2 cellular contexts compared by ENCODE assay signal in the genomic region with DNA sequence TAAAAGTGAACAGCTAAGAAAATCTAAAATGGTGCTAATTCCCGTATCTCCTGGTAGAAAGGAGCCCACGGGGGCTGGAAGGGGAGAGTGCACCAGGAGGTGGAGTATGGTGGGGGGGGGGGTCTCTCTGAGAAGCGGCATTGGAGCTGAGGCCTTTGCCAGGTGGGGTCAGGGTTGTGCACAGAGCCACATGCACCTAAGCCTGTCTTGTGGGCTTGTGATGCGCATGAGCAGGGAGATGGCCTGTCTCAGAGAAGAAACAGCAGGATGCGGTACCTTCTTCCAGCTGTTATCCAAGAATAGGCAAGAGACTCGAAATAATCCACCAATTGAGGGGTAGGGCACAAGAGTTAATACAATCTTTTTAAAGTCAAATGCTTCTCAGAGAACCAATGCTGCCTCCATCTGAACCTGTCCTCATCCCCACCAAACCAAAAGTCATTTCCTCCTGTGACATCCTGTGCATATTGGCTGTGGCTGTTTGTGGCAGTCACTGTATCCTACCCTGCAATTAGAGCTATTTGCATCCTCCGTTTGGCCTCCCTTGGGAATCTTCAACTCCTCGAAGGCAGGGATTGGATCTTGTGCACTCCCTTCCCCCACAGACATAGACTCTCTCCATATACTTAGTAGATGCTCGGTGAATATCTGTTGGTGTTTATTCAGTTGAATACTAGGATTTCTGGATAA.
TF ChIP-seq lines count a peak whose summit lies in the region.

No MANE protein-coding gene starts in this region.

TF ChIP-seq in IMR-90, 13 proteins besides CTCF, POLR2A, EP300 and RAD21:
- TF ChIP-seq MAZ (IDR thresholded peaks at IDR 0.05; ENCODE audit: borderline replicate concordance, low read depth, low read length) (no peak), RFX5 (IDR thresholded peaks at IDR 0.05; ENCODE audit: low read depth, low read length) (no peak), CHD1 (IDR thresholded peaks at IDR 0.05; ENCODE audit: low read depth, low read length) (no peak)

TF ChIP-seq in K562, 482 proteins besides CTCF, POLR2A, EP300 and RAD21:
- TF ChIP-seq, protein P1, sequence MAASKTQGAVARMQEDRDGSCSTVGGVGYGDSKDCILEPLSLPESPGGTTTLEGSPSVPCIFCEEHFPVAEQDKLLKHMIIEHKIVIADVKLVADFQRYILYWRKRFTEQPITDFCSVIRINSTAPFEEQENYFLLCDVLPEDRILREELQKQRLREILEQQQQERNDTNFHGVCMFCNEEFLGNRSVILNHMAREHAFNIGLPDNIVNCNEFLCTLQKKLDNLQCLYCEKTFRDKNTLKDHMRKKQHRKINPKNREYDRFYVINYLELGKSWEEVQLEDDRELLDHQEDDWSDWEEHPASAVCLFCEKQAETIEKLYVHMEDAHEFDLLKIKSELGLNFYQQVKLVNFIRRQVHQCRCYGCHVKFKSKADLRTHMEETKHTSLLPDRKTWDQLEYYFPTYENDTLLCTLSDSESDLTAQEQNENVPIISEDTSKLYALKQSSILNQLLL (CRISPR knock-in tag; IDR thresholded peaks at IDR 0.05; ENCODE audit: borderline replicate concordance), result no peak
- TF ChIP-seq ZNF3 (CRISPR knock-in tag; IDR thresholded peaks at IDR 0.05), result no peak
- no peak for TF ChIP-seq NONO (IDR thresholded peaks at IDR 0.05; ENCODE audit: low read depth in 2 of 2, low read length in 1 of 2)
- TF ChIP-seq ZNF239 (CRISPR knock-in tag; IDR thresholded peaks at IDR 0.05), result no peak
- TF ChIP-seq NRF1 (conservative IDR thresholded peaks at IDR 0.05 in 1 of 2, IDR thresholded peaks at IDR 0.05 in 1 of 2), result peak; percentile 16 to 23; a peak in 1 of 4 replicates
TF ChIP-seq in K562: peak in this region for 1.
